Comparison of ENCODE assay signal across 18 cellular contexts in genomic region chr12:124531906-124532305, GRCh38.
"Had no signal": no experiment of that assay in that cellular context is flagged by ENCODE, and none has a peak within 500 bp of the region (broad histone marks: within the 10 kb centered on the region; RNA-seq: fewer than 3 reads in every experiment).

No MANE protein-coding gene starts in this region.

- H3K4me3 ChIP-seq: colonic mucosa, testis, upper lobe of left lung had no signal

- DNase-seq: activated CD4-positive, alpha-beta T cell treated with anti-CD3 and anti-CD28 coated beads, Interleukin-2, amount 50 U/mL, for 48 hours; activated CD8-positive, alpha-beta memory T cell treated with anti-CD3 and anti-CD28 coated beads, Interleukin-2, amount 10 ng/mL, durations not matched to agents 7 days and 5 days; activated effector memory CD4-positive, alpha-beta T cell treated with Interleukin-2 at 50 U/mL for 16 hours; activated naive CD4-positive, alpha-beta T cell treated with anti-CD3 and anti-CD28 coated beads, Interleukin-2, amount 50 U/mL, for 16 hours; activated T-cell treated with anti-CD3 and anti-CD28 coated beads, Interleukin-2, amount 50 U/mL, for 24 hours; colonic mucosa; effector CD4-positive, alpha-beta T cell; foreskin melanocyte; naive B cell; small intestine; stimulated activated naive CD8-positive, alpha-beta T cell treated with anti-CD3 and anti-CD28 coated beads, Interleukin-15, amount 100 ng/mL, for 72 hours; T-helper 1 cell; T1000; testis; upper lobe of left lung had no signal

- H3K27ac ChIP-seq: colonic mucosa, VCaP had no signal

- FAIRE-seq: astrocyte, endothelial cell of umbilical vein, small intestine had no signal

- H3K4me1 ChIP-seq: colonic mucosa had no signal

- H3K9me3 ChIP-seq: colonic mucosa, testis, upper lobe of left lung had no signal

- H3K27me3 ChIP-seq: colonic mucosa, testis, upper lobe of left lung had no signal

- ATAC-seq: activated CD8-positive, alpha-beta memory T cell treated with anti-CD3 and anti-CD28 coated beads, Interleukin-2, amount 10 ng/mL, durations not matched to agents 7 days and 5 days had no signal

- H3K36me3 ChIP-seq: colonic mucosa had no signal
